ENCODE assay signal across 9 cellular contexts in the genomic region with DNA sequence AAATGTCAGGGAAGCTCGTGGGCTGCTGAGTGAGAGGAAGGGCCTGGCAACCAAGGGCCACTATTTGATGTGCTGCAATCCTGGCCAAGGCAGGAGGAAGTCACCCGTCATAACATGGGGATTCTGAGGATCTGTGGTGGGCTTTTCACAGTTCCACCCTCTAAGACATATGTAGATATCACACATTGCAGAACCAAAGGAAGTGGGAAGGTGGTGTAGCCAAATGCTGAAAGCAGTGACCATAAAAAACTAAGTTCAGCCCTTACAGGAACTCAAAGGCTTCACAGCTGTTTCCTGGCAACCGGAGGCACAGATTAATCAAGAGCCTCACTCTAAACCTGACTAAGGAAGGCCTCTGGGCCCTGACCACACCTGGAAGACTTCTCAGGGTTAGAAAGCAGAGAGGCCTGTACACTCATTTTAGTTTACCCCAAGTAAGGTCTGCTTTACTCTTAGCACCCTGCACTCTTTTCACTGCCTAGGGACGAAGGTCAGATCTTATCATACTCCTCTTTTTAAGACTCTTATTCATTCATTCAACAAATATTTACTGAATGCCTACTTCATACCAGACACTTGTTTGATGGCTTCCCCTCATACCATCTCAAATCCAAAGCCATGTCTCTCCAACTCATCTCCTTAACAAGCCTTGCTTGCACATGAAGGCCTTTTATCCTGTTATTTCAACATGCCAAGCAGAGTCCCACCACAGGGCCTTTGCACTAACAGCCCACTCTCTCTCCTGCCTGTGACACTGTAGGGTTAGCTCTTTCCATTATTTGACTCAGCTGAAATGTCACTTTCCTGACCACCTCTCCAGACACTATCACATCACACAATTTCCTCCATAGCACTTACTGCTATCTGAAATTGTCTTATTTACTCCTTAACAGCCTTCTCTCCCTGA. TPM values are rescaled to one million over a fixed set of nuclear protein-coding genes. Genes with fewer than 3 reads are reported as not detected.
DNase-seq lines count a peak whose midpoint lies in the region; ATAC-seq, FAIRE-seq and TF ChIP-seq lines count a peak whose summit lies in the region.
"Had no signal": no experiment of that assay in that cellular context is flagged by ENCODE, and none has a peak within 500 bp of the region (broad histone marks: within the 10 kb centered on the region; RNA-seq: fewer than 3 reads in every experiment).

No MANE protein-coding gene starts in this region.

- TF ChIP-seq CTCF in HFFc6 (IDR thresholded peaks at IDR 0.05) (no peak), neural crest cell (conservative IDR thresholded peaks at IDR 0.05) (no peak)

- H3K27me3 Mint-ChIP-seq in HFFc6 (ENCODE audit: insufficient read depth): peaks cover 4% of the 10 kb centered on the region; the same call in 1 of the 2 replicates
- no peaks in the 10 kb centered on the region for H3K27me3 Mint-ChIP-seq in dendritic cell treated with granulocyte-macrophage colony-stimulating factor and Interleukin-4, amounts not matched to agents 40 ng/mL and 50 ng/mL, for 4 days
- H3K27me3 Mint-ChIP-seq in neural crest cell (ENCODE audit: low read depth): no peaks in the 10 kb centered on the region

- ATAC-seq in aorta (ENCODE audit: low FRiP score): no peak

- H3K4me3 Mint-ChIP-seq in HFFc6 (peak overlapping the region; percentile 99), neural crest cell (peak overlapping the region; percentile 98)
- H3K4me3 Mint-ChIP-seq in dendritic cell treated with granulocyte-macrophage colony-stimulating factor and Interleukin-4, amounts not matched to agents 40 ng/mL and 50 ng/mL, for 4 days: peak overlapping the region; percentile 2

- no peak overlapping the region for H3K4me3 ChIP-seq in aorta (ENCODE audit: low read length in 2 of 2)

- no peaks in the 10 kb centered on the region for H3K36me3 ChIP-seq in aorta (ENCODE audit: control insufficient read depth in 1 of 2, insufficient read depth in 2 of 2, low read length in 1 of 2)

- 37 to 43% methylated on average over 4 of the region's 4 CpGs for WGBS in aorta, 2 donors

- intact Hi-C loops in dendritic cell treated with granulocyte-macrophage colony-stimulating factor and Interleukin-4, amounts not matched to agents 40 ng/mL and 50 ng/mL, for 4 days (cut with micrococcal nuclease): loop anchor here (5.0 kb wide), 1 partner anchor 42 kb away; the partner anchor contains the start of gene PEDS1
- intact Hi-C loops in aorta (cut with DNase I): no loop called here

- H3K9me3 ChIP-seq in aorta (ENCODE audit: control insufficient read depth, low read length): no peaks in the 10 kb centered on the region

- no peak for FAIRE-seq in RCC 7860 (lab: Jason Lieb, UNC)
- FAIRE-seq: TTC549 had no signal

- DNase-seq in GF-D8 (lab: John Stamatoyannopoulos, UW) (peak; percentile 91), HFFc6 (peak; percentile 58), RCC 7860 (ENCODE audit: low spot score) (peak; percentile 24), neural crest cell (ENCODE audit: low read depth, low spot score) (no peak), aorta (no peak), SHP77 (lab: John Stamatoyannopoulos, UW) (no peak), NCI-H510A treated with DMSO at 0.1 percent for 48 hours (lab: John Stamatoyannopoulos, UW) (no peak)

- H3K27me3 ChIP-seq in aorta (ENCODE audit: control insufficient read depth in 1 of 2, insufficient read depth in 2 of 2, low read length in 1 of 2): no peaks in the 10 kb centered on the region

- H3K9me3 Mint-ChIP-seq in HFFc6 (no peaks in the 10 kb centered on the region), neural crest cell (no peaks in the 10 kb centered on the region)
- no peaks in the 10 kb centered on the region for H3K9me3 Mint-ChIP-seq in dendritic cell treated with granulocyte-macrophage colony-stimulating factor and Interleukin-4, amounts not matched to agents 40 ng/mL and 50 ng/mL, for 4 days

- peaks cover 84% of the 10 kb centered on the region for H3K4me1 Mint-ChIP-seq in HFFc6 (ENCODE audit: low read depth)
- peaks cover 75% of the 10 kb centered on the region for H3K4me1 Mint-ChIP-seq in dendritic cell treated with granulocyte-macrophage colony-stimulating factor and Interleukin-4, amounts not matched to agents 40 ng/mL and 50 ng/mL, for 4 days (ENCODE audit: low read depth)
- peaks cover 76% of the 10 kb centered on the region for H3K4me1 Mint-ChIP-seq in neural crest cell

- no peak overlapping the region for H3K27ac ChIP-seq in aorta (ENCODE audit: low read depth in 1 of 2, low read length in 2 of 2)

- H3K27ac Mint-ChIP-seq in HFFc6: peak overlapping the region; percentile 96
- peak overlapping the region; percentile 58 for H3K27ac Mint-ChIP-seq in dendritic cell treated with granulocyte-macrophage colony-stimulating factor and Interleukin-4, amounts not matched to agents 40 ng/mL and 50 ng/mL, for 4 days
- no peak overlapping the region for H3K27ac Mint-ChIP-seq in neural crest cell (ENCODE audit: unreplicated experiment)

- H3K36me3 Mint-ChIP-seq in HFFc6 (ENCODE audit: low read depth) (peaks cover 26% of the 10 kb centered on the region), neural crest cell (ENCODE audit: low read depth) (no peaks in the 10 kb centered on the region)
- H3K36me3 Mint-ChIP-seq in dendritic cell treated with granulocyte-macrophage colony-stimulating factor and Interleukin-4, amounts not matched to agents 40 ng/mL and 50 ng/mL, for 4 days (ENCODE audit: low read depth): peaks cover 36% of the 10 kb centered on the region

- H3K4me1 ChIP-seq in aorta (ENCODE audit: control insufficient read depth in 1 of 2, insufficient read depth in 2 of 2, low read length in 2 of 2): peaks cover 0 to 8% of the 10 kb centered on the region in 2 donors

RNA-seq across cellular contexts. Expression of gene UBE2V1, which starts 2.6 kb away (rescaled TPM):
- 100 to 1,000 TPM; 192 to 242 (median 210) TPM for total RNA-seq in HFFc6 (2021; fragmentation: NEBNext Ultra II Directional; extraction: Animal tissue kit (Norgen Biotek cat#: 25700))
- 147 and 177 TPM in 2 replicates for total RNA-seq in neural crest cell
- 100 to 1,000 TPM; 106 to 107 TPM for total RNA-seq in aorta
- polyA plus RNA-seq in aorta: 10 to 100 TPM; 54.2 to 59.9 TPM

RNA-seq across cellular contexts. Expression of gene PEDS1, which starts 43.1 kb away (rescaled TPM):
- 10 to 100 TPM; 25.8 to 29.8 (median 27.8) TPM for total RNA-seq in HFFc6 (2021; fragmentation: NEBNext Ultra II Directional; extraction: Animal tissue kit (Norgen Biotek cat#: 25700))
- 26.1 and 29.1 TPM in 2 replicates for total RNA-seq in neural crest cell
- 10 to 100 TPM; 17.2 to 22.6 TPM for total RNA-seq in aorta
- 10 to 100 TPM in 1 of 2 donors, 1 to 10 TPM in 1; 6.5 to 13.9 TPM for polyA plus RNA-seq in aorta

Comparison
In these comparisons a context has a peak if more than half of its experiments do, and no peak if none do; other contexts are left out.
1. DNase-seq: peak in GF-D8 (single experiment), HFFc6 (single experiment) and RCC 7860 (single experiment); none in neural crest cell (single experiment), aorta (0 of 2), SHP77 (0 of 2) and NCI-H510A treated with DMSO at 0.1 percent for 48 hours (single experiment).
2. H3K4me3 Mint-ChIP-seq: peak in every context shown above with its lines; median percentile 99 in HFFc6; 98 in neural crest cell; 2 in dendritic cell treated with granulocyte-macrophage colony-stimulating factor and Interleukin-4, amounts not matched to agents 40 ng/mL and 50 ng/mL, for 4 days.